ENCODE assay signal across 18 cellular contexts in the genomic region with DNA sequence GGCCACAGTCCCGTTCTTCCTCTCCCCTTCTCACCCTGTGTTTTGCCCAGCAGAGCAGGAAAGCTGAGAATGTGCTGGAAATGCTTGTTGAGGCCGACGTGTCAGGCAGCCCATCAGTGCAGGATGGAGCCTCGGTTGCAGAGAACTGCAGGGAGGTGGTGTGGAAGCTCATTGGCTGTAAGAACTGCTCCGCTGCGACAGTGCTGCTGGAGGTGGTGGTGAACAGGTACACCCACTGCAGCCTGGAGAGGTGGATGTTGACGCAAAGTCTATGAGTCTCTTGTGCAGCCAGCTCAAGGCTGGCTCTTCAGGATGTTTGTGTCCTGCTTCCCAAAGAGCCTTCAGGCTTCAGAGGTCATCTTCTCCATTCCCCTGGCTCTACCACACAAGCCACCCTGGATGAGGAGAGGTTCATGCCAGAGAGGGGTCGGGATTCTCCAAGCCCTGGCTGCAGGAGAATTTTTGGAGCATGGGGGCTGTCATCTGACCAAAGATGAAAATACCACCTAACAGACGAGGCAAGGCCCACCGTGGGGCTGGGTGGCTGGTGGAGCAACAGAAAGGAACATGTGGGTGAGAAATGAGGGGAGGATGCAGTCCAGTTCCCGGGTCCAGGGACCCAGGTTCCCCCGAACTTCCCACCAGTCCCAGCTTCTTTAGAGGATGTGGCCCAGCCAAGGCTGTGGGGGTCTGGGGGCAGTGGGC.
"Had no signal": no experiment of that assay in that cellular context is flagged by ENCODE, and none has a peak within 500 bp of the region (broad histone marks: within the 10 kb centered on the region; RNA-seq: fewer than 3 reads in every experiment).

No MANE protein-coding gene starts in this region.

- ATAC-seq: effector memory CD8-positive, alpha-beta T cell; left lobe of liver; natural killer cell treated with Interleukin-12 subunit alpha and Interleukin-12 subunit beta and Interleukin-15 and Interleukin-18, amount 100 ng/mL, for 72 hours; right cardiac atrium; stimulated activated memory B cell treated with anti-CD40 and anti-IgM and Interleukin-4, amounts not matched to agents 10 μg/mL and 1 μg/mL and 100 μg/mL, for 72 hours; stimulated activated naive CD8-positive, alpha-beta T cell treated with anti-CD3 and anti-CD28 coated beads, Interleukin-15, Interleukin-2, amounts not matched to agents 100 U/mL and 50 U/mL, for 24 hours had no signal

- DNase-seq: effector memory CD8-positive, alpha-beta T cell; erythroblast; esophagus squamous epithelium; foreskin melanocyte; glutamatergic neuron; sigmoid colon; stimulated activated CD4-positive, alpha-beta T cell treated with anti-CD3 and anti-CD28 coated beads, Interleukin-4, amount 100 ng/mL, for 4 hours; stimulated activated naive CD8-positive, alpha-beta T cell treated with anti-CD3 and anti-CD28 coated beads, Interleukin-15, Interleukin-2, amounts not matched to agents 100 U/mL and 50 U/mL, for 24 hours; substantia nigra; testis; tibial artery had no signal

- H3K4me3 Mint-ChIP-seq: effector memory CD8-positive, alpha-beta T cell; memory B cell; natural killer cell treated with Interleukin-12 subunit alpha and Interleukin-12 subunit beta and Interleukin-15 and Interleukin-18, amount 100 ng/mL, for 72 hours; neural crest cell; stimulated activated memory B cell treated with anti-CD40 and anti-IgM and Interleukin-4, amounts not matched to agents 10 μg/mL and 1 μg/mL and 100 μg/mL, for 72 hours; type B pancreatic cell had no signal

- H3K4me1 Mint-ChIP-seq: memory B cell; stimulated activated memory B cell treated with anti-CD40 and anti-IgM and Interleukin-4, amounts not matched to agents 10 μg/mL and 1 μg/mL and 100 μg/mL, for 72 hours had no signal

- H3K9me3 Mint-ChIP-seq: effector memory CD8-positive, alpha-beta T cell; memory B cell; natural killer cell treated with Interleukin-12 subunit alpha and Interleukin-12 subunit beta and Interleukin-15 and Interleukin-18, amount 100 ng/mL, for 72 hours; neural crest cell; stimulated activated memory B cell treated with anti-CD40 and anti-IgM and Interleukin-4, amounts not matched to agents 10 μg/mL and 1 μg/mL and 100 μg/mL, for 72 hours; type B pancreatic cell had no signal

- H3K36me3 Mint-ChIP-seq: memory B cell; natural killer cell treated with Interleukin-12 subunit alpha and Interleukin-12 subunit beta and Interleukin-15 and Interleukin-18, amount 100 ng/mL, for 72 hours; stimulated activated memory B cell treated with anti-CD40 and anti-IgM and Interleukin-4, amounts not matched to agents 10 μg/mL and 1 μg/mL and 100 μg/mL, for 72 hours; type B pancreatic cell had no signal
